In genomic region chr5:151020304-151021031, GRCh38 we compare ENCODE assay signal across 9 cellular contexts. TPM values are rescaled to one million over a fixed set of nuclear protein-coding genes. Genes with fewer than 3 reads are reported as not detected.
DNase-seq lines count a peak whose midpoint lies in the region; ATAC-seq and TF ChIP-seq lines count a peak whose summit lies in the region.
"Had no signal": no experiment of that assay in that cellular context is flagged by ENCODE, and none has a peak within 500 bp of the region (broad histone marks: within the 10 kb centered on the region; RNA-seq: fewer than 3 reads in every experiment).

A gene with protein sequence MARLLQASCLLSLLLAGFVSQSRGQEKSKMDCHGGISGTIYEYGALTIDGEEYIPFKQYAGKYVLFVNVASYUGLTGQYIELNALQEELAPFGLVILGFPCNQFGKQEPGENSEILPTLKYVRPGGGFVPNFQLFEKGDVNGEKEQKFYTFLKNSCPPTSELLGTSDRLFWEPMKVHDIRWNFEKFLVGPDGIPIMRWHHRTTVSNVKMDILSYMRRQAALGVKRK (plus strand): TSS chr5:151020591. CDS start chr5:151020655, 64 bp downstream.

- POLR2A ChIA-PET in CD4-positive, alpha-beta memory T cell (lab: Charles Lee; ENCODE audit: partially characterized antibody), result interaction anchor here (2.0 kb wide), 1 partner anchor 9 kb away, joined by 6 read pairs; no protein-coding TSS in a partner anchor

- peak in 4 of 5 donors; percentile 6 to 22 (median 14) for DNase-seq in CD4-positive, alpha-beta memory T cell
- DNase-seq in HuH-7 (ENCODE audit: low spot score) (peak; percentile 96), lung (ENCODE audit: low spot score) (peak; percentile 90), SKM-1 (lab: John Stamatoyannopoulos, UW; ENCODE audit: unreplicated experiment) (no peak)
- DNase-seq in activated CD4-positive, alpha-beta T cell treated with anti-CD3 and anti-CD28 coated beads for 4 hours, result peak; percentile 5 to 15
- DNase-seq in stimulated activated CD8-positive, alpha-beta memory T cell treated with anti-CD3 and anti-CD28 coated beads, Interleukin-4, amount 100 ng/mL, for 48 hours, result peak; percentile 60

- no peaks in the 10 kb centered on the region for H3K36me3 ChIP-seq in CD4-positive, alpha-beta memory T cell (ENCODE audit: insufficient read depth, low read length)
- no peaks in the 10 kb centered on the region for H3K36me3 ChIP-seq in endocrine pancreas (ENCODE audit: control insufficient read depth, insufficient read depth, low read length)
- peaks cover 1 to 9% of the 10 kb centered on the region in 2 donors for H3K36me3 ChIP-seq in lung (ENCODE audit: control insufficient read depth in 2 of 2, insufficient read depth in 2 of 2, low read length in 2 of 2)

- ATAC-seq in GM19468 (IDR thresholded peaks at IDR 0.05; ENCODE audit: extremely low read depth, unreplicated experiment) (peak; percentile 41), lung (ENCODE audit: insufficient read depth, low FRiP score) (peak; percentile 80)

- H3K36me3 Mint-ChIP-seq in CD4-positive, alpha-beta memory T cell, result peaks cover 2 to 6% of the 10 kb centered on the region in 2 donors

- H3K27ac ChIP-seq in CD4-positive, alpha-beta memory T cell (ENCODE audit: low read depth, low read length), result no peak within 1 kb of the TSS
- H3K27ac ChIP-seq in lung (ENCODE audit: low read depth in 1 of 2, low read length in 1 of 2), result peak within 1 kb of the TSS; percentile 73 to 95
- H3K27ac ChIP-seq: KMS-11 had no signal

- H3K27me3 Mint-ChIP-seq in CD4-positive, alpha-beta memory T cell, result no peaks in the 10 kb centered on the region

- CTCF ChIA-PET in CD4-positive, alpha-beta memory T cell (lab: Charles Lee; ENCODE audit: partially characterized antibody), result interaction anchor here (1.1 to 1.6 kb wide), 2 partner anchors 8 to 95 kb away, joined by 3 to 6 read pairs; no protein-coding TSS in a partner anchor

- H3K27ac Mint-ChIP-seq in CD4-positive, alpha-beta memory T cell, result peak within 1 kb of the TSS in 6 of 7 donors; percentile 6 to 81 (median 72)

- peak within 1 kb of the TSS; percentile 52 to 83 (median 74) for H3K4me3 Mint-ChIP-seq in CD4-positive, alpha-beta memory T cell

- H3K9ac ChIP-seq in endocrine pancreas (ENCODE audit: control insufficient read depth, insufficient read depth, low read length), result peak within 1 kb of the TSS; percentile 69
- H3K9ac ChIP-seq: KMS-11 had no signal

- 1% methylated on average over 49 to 51 of the region's 51 CpGs for WGBS in lung, 2 donors

- no peaks in the 10 kb centered on the region for H3K9me3 ChIP-seq in CD4-positive, alpha-beta memory T cell (ENCODE audit: control insufficient read depth in 1 of 2, low read length in 2 of 2)
- H3K9me3 ChIP-seq in endocrine pancreas (ENCODE audit: control insufficient read depth, low read length) (no peaks in the 10 kb centered on the region), lung (ENCODE audit: control insufficient read depth in 2 of 2, insufficient read depth in 1 of 2, low read length in 1 of 2) (no peaks in the 10 kb centered on the region)

- H3K4me1 Mint-ChIP-seq in CD4-positive, alpha-beta memory T cell, result peaks cover 11 to 55% (median 31%) of the 10 kb centered on the region in 4 donors

- intact Hi-C loops in CD4-positive, alpha-beta memory T cell (cut with micrococcal nuclease), result no loop called here

- peaks cover 0 to 2% (median 0%) of the 10 kb centered on the region in 8 donors for H3K9me3 Mint-ChIP-seq in CD4-positive, alpha-beta memory T cell

- peak within 1 kb of the TSS; percentile 6 to 43 for H3K4me3 ChIP-seq in CD4-positive, alpha-beta memory T cell (ENCODE audit: low read length in 2 of 2)
- H3K4me3 ChIP-seq in endocrine pancreas (ENCODE audit: control insufficient read depth, insufficient read depth, low read length) (peak within 1 kb of the TSS; percentile 70), lung (peak within 1 kb of the TSS; percentile 65)

- H3K27me3 ChIP-seq in CD4-positive, alpha-beta memory T cell (ENCODE audit: insufficient read depth, low read length), result no peaks in the 10 kb centered on the region
- no peaks in the 10 kb centered on the region for H3K27me3 ChIP-seq in endocrine pancreas (ENCODE audit: control insufficient read depth, insufficient read depth, low read length)
- H3K27me3 ChIP-seq in lung (ENCODE audit: control insufficient read depth, insufficient read depth), result no peaks in the 10 kb centered on the region

- no peak for TF ChIP-seq CTCF in lung (IDR thresholded peaks at IDR 0.05; ENCODE audit: control extremely low read depth, extremely low read depth)

- peaks cover 22% of the 10 kb centered on the region for H3K4me1 ChIP-seq in CD4-positive, alpha-beta memory T cell (ENCODE audit: insufficient read depth, low read length)
- H3K4me1 ChIP-seq in endocrine pancreas (ENCODE audit: control insufficient read depth, insufficient read depth, low read length) (no peaks in the 10 kb centered on the region), lung (ENCODE audit: control insufficient read depth in 2 of 2, insufficient read depth in 2 of 2, low read length in 2 of 2) (peaks cover 12 to 23% of the 10 kb centered on the region in 2 donors)

RNA-seq across cellular contexts. Expression of the gene that starts here (rescaled TPM):
- not detected for total RNA-seq in CD4-positive, alpha-beta memory T cell
- polyA plus RNA-seq in CD4-positive, alpha-beta memory T cell, result 1 to 10 TPM in 1 of 2 donors, not detected in 1; 1.5 TPM
- total RNA-seq in lung, result 100 to 1,000 TPM in 1 of 2 donors, 10 to 100 TPM in 1; 99.0 to 586 TPM
- 1,000 to 10,000 TPM; 1,067 to 1,457 TPM for polyA plus RNA-seq in lung

Comparison
In these comparisons a context has a peak if more than half of its experiments do, and no peak if none do; other contexts are left out.
1. RNA of the gene that starts here (total RNA-seq): 99.0 to 586 TPM in lung; not detected in CD4-positive, alpha-beta memory T cell; every median in the first group is over 10 times any median in the second.
2. RNA of the gene that starts here (polyA plus RNA-seq): 1,067 to 1,457 TPM in lung; 1.5 TPM in CD4-positive, alpha-beta memory T cell; every median in the first group is over 100 times any median in the second.
3. Peak in every context shown above with its lines, with median percentiles within 50 percentile points of each other: H3K4me3 ChIP-seq.